ENCODE assay signal across 21 cellular contexts in genomic region chr18:54928236-54928635, GRCh38. TPM values are rescaled to one million over a fixed set of nuclear protein-coding genes. Genes with fewer than 3 reads are reported as not detected.
"Had no signal": no experiment of that assay in that cellular context is flagged by ENCODE, and none has a peak within 500 bp of the region (broad histone marks: within the 10 kb centered on the region; RNA-seq: fewer than 3 reads in every experiment).

No MANE protein-coding gene starts in this region.

- H3K36me3 ChIP-seq: right atrium auricular region, sigmoid colon, thyroid gland, uterus had no signal

- H3K4me3 ChIP-seq: esophagus muscularis mucosa, heart left ventricle, left lung, lower lobe of right lung, right atrium auricular region, sigmoid colon, skin epidermis, stomach, thyroid gland, upper lobe of left lung, uterus had no signal

- H3K27ac ChIP-seq: esophagus muscularis mucosa, heart left ventricle, left lung, lower lobe of right lung, right atrium auricular region, sigmoid colon, skin epidermis, stomach, thyroid gland, upper lobe of left lung, uterus had no signal

- DNase-seq: effector memory CD4-positive, alpha-beta T cell; foreskin melanocyte; heart left ventricle; hippocampal formation; left lung; lower lobe of right lung; mesendoderm; naive thymus-derived CD4-positive, alpha-beta T cell; nephron progenitor cell; sigmoid colon; stimulated activated CD4-positive, alpha-beta T cell treated with anti-CD3 and anti-CD28 coated beads, Interleukin-2, amount 100 ng/mL, for 24 hours; stimulated activated CD4-positive, alpha-beta T cell treated with anti-CD3 and anti-CD28 coated beads, Interleukin-4, amount 100 ng/mL, for 4 hours; stimulated activated naive CD4-positive, alpha-beta T cell; stomach; thyroid gland; upper lobe of left lung; uterus had no signal

- H3K4me1 ChIP-seq: esophagus muscularis mucosa, left lung, lower lobe of right lung, right atrium auricular region, sigmoid colon, stomach, thyroid gland, uterus had no signal

- H3K9me3 ChIP-seq: esophagus muscularis mucosa, heart left ventricle, left lung, lower lobe of right lung, right atrium auricular region, sigmoid colon, stomach, thyroid gland, upper lobe of left lung, uterus had no signal

- H3K27me3 ChIP-seq: esophagus muscularis mucosa, heart left ventricle, left lung, right atrium auricular region, sigmoid colon, stomach, thyroid gland, upper lobe of left lung, uterus had no signal

RNA-seq across cellular contexts. Expression of gene CCDC68, which starts 31.0 kb away (rescaled TPM):
- total RNA-seq: mononuclear cell; naive thymus-derived CD4-positive, alpha-beta T cell had no signal
